In genomic region chr22:35862697-35863096, GRCh38 we compare ENCODE assay signal across 19 cellular contexts.
"Had no signal": no experiment of that assay in that cellular context is flagged by ENCODE, and none has a peak within 500 bp of the region (broad histone marks: within the 10 kb centered on the region; RNA-seq: fewer than 3 reads in every experiment).

No MANE protein-coding gene starts in this region.

- H3K4me2 ChIP-seq: smooth muscle cell had no signal

- H3K9me3 ChIP-seq: mucosa of descending colon, ovary, right lobe of liver, stomach, thyroid gland, vagina had no signal

- H3K4me3 ChIP-seq: mucosa of descending colon, ovary, right lobe of liver, smooth muscle cell, stomach, thyroid gland, vagina had no signal

- H3K36me3 ChIP-seq: ovary, right lobe of liver, stomach, thyroid gland, vagina had no signal

- DNase-seq: cortex of kidney; effector memory CD8-positive, alpha-beta T cell; head of caudate nucleus; kidney; mesenchymal stem cell; mucosa of descending colon; naive thymus-derived CD4-positive, alpha-beta T cell; occipital lobe; ovary; posterior cingulate gyrus; right lobe of liver; stimulated activated CD4-positive, alpha-beta T cell treated with anti-CD3 and anti-CD28 coated beads, Interleukin-12 subunit alpha, Interleukin-12 subunit beta, amount 100 ng/mL, for 4 hours; stimulated activated CD4-positive, alpha-beta T cell treated with anti-CD3 and anti-CD28 coated beads, Interleukin-2, amount 100 ng/mL, for 24 hours; stimulated activated CD4-positive, alpha-beta T cell treated with anti-CD3 and anti-CD28 coated beads, Interleukin-4, amount 100 ng/mL, for 24 hours; stimulated activated naive CD4-positive, alpha-beta T cell treated with Interleukin-2 at 50 U/mL for 16 hours; stomach; thyroid gland had no signal

- H3K27ac ChIP-seq: ovary, right lobe of liver, stomach, thyroid gland, vagina had no signal

- H3K27me3 ChIP-seq: ovary, right lobe of liver, stomach, thyroid gland, vagina had no signal
